1 cellular context compared by ENCODE assay signal in the genomic region with DNA sequence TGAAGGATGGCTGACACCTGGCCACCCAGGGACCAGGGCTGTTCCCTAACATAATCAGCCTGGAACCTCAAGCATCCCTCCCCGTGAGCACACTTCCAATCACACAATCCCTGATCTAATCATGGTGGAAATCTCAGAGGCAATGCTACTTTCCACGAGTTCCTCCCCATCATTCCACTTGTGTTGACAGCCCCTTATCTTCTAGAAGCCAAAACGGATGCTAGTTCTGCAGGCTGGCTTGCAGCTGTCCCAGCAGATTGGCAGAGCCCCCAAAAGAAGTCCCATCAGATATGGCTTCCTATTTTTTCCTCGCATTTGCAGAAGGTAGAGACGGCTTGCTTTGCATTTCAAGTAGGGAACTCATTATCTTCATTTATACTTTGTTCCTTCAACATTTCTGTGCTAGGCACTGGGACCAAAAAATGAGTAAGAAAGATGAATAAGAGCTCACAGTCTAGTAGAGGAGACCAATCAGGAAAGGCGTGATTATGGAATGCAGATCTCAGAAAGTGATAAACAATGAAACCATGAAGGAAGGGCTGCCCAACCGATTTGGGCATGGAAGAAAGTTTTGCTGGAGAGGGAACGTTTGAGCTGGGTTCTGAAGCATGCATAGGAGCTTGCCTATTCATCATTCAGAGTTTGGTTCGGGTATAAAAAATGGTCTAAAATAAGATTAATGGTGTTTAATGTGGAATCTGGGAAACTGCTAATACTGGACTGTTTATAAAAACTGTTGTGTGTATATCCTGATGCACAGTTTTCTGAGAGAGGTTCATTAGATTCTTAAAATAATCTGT.
A peak's percentile ranks its signal among the peaks of the same experiment; 100 is the strongest.
TF ChIP-seq lines count a peak whose summit lies in the region.

No MANE protein-coding gene starts in this region.

TF ChIP-seq in K562, 482 proteins besides CTCF, POLR2A, EP300 and RAD21 (continues in another document):
- TF ChIP-seq ZNF212 (CRISPR knock-in tag; IDR thresholded peaks at IDR 0.05) (0 out of 2 replicates have a peak, but pooled peaks have one; percentile 44), MAZ (CRISPR knock-in tag; conservative IDR thresholded peaks at IDR 0.05 in 1 of 2, IDR thresholded peaks at IDR 0.05 in 1 of 2) (0 out of 4 replicates have a peak, but pooled peaks of 1 of the 2 experiments have one; percentile 17), CBFB (CRISPR knock-in tag; IDR thresholded peaks at IDR 0.05) (no peak), ZNF57 (CRISPR knock-in tag; IDR thresholded peaks at IDR 0.05) (no peak), OTX1 (CRISPR knock-in tag; IDR thresholded peaks at IDR 0.05) (0 out of 2 replicates have a peak, but pooled peaks have one; percentile 46), NFYB (IDR thresholded peaks at IDR 0.05; ENCODE audit: extremely low read depth, insufficient read length) (no peak), SAP30 (IDR thresholded peaks at IDR 0.05; ENCODE audit: borderline replicate concordance, insufficient read depth, low read depth, low read length, poor library complexity, severe bottlenecking) (no peak), ERF (CRISPR knock-in tag; IDR thresholded peaks at IDR 0.05) (0 out of 2 replicates have a peak, but pooled peaks have one; percentile 64), KDM2B (CRISPR knock-in tag; IDR thresholded peaks at IDR 0.05) (no peak), MAFG (tag; conservative IDR thresholded peaks at IDR 0.05) (no peak), CBFA2T2 (conservative IDR thresholded peaks at IDR 0.05) (0 out of 2 replicates have a peak, but pooled peaks have one; percentile 26), SMAD3 (CRISPR knock-in tag; conservative IDR thresholded peaks at IDR 0.05) (peak; percentile 63; the same call in 1 of the 2 replicates), BCL6 (CRISPR knock-in tag; IDR thresholded peaks at IDR 0.05) (peak; percentile 20; the same call in 1 of the 2 replicates), HMG20A (CRISPR knock-in tag; conservative IDR thresholded peaks at IDR 0.05) (peak; percentile 75; the same call in 1 of the 2 replicates), ZNF134 (CRISPR knock-in tag; conservative IDR thresholded peaks at IDR 0.05) (0 out of 2 replicates have a peak, but pooled peaks have one; percentile 39), RBFOX2 (IDR thresholded peaks at IDR 0.05; ENCODE audit: low read depth, low read length) (no peak), CBFA2T3 (IDR thresholded peaks at IDR 0.05) (peak; percentile 44), HDAC1 (IDR thresholded peaks at IDR 0.05) (no peak), ZNF311 (CRISPR knock-in tag; IDR thresholded peaks at IDR 0.05) (peak; percentile 54; the same call in 1 of the 2 replicates), ZNF77 (CRISPR knock-in tag; IDR thresholded peaks at IDR 0.05) (no peak), RB1 (IDR thresholded peaks at IDR 0.05; ENCODE audit: low read depth) (no peak), RBM39 (optimal IDR thresholded peaks at IDR 0.05; ENCODE audit: low read depth, low read length) (no peak), ZNF79 (CRISPR knock-in tag; IDR thresholded peaks at IDR 0.05; ENCODE audit: low read depth) (0 out of 2 replicates have a peak, but pooled peaks have one; percentile 33), SMARCA5 (IDR thresholded peaks at IDR 0.05) (no peak), ZNF766 (CRISPR knock-in tag; conservative IDR thresholded peaks at IDR 0.05) (0 out of 2 replicates have a peak, but pooled peaks have one; percentile 18), KLF16 (IDR thresholded peaks at IDR 0.05) (0 out of 2 replicates have a peak, but pooled peaks have one; percentile 34), SMAD4 (CRISPR knock-in tag; conservative IDR thresholded peaks at IDR 0.05) (0 out of 2 replicates have a peak, but pooled peaks have one; percentile 18), RCOR1 (IDR thresholded peaks at IDR 0.05; ENCODE audit: borderline replicate concordance in 1 of 2, low read depth in 2 of 2, low read length in 2 of 2) (0 out of 4 replicates have a peak, but pooled peaks of 1 of the 2 experiments have one; percentile 8), ZNF239 (CRISPR knock-in tag; IDR thresholded peaks at IDR 0.05) (0 out of 2 replicates have a peak, but pooled peaks have one; percentile 26), ZNF589 (CRISPR knock-in tag; IDR thresholded peaks at IDR 0.05; ENCODE audit: low read depth) (0 out of 2 replicates have a peak, but pooled peaks have one; percentile 47), PHF21A (IDR thresholded peaks at IDR 0.05; ENCODE audit: borderline replicate concordance, low read depth) (no peak), TCF3 (CRISPR knock-in tag; IDR thresholded peaks at IDR 0.05) (peak; percentile 35; the same call in 1 of the 2 replicates), BCOR (IDR thresholded peaks at IDR 0.05) (no peak), ZNF445 (CRISPR knock-in tag; IDR thresholded peaks at IDR 0.05; ENCODE audit: low read depth) (no peak)
- TF ChIP-seq, protein P1, sequence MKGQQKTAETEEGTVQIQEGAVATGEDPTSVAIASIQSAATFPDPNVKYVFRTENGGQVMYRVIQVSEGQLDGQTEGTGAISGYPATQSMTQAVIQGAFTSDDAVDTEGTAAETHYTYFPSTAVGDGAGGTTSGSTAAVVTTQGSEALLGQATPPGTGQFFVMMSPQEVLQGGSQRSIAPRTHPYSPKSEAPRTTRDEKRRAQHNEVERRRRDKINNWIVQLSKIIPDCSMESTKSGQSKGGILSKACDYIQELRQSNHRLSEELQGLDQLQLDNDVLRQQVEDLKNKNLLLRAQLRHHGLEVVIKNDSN (CRISPR knock-in tag; IDR thresholded peaks at IDR 0.05), result no peak
- TF ChIP-seq, protein P2, sequence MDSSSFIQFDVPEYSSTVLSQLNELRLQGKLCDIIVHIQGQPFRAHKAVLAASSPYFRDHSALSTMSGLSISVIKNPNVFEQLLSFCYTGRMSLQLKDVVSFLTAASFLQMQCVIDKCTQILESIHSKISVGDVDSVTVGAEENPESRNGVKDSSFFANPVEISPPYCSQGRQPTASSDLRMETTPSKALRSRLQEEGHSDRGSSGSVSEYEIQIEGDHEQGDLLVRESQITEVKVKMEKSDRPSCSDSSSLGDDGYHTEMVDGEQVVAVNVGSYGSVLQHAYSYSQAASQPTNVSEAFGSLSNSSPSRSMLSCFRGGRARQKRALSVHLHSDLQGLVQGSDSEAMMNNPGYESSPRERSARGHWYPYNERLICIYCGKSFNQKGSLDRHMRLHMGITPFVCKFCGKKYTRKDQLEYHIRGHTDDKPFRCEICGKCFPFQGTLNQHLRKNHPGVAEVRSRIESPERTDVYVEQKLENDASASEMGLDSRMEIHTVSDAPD (CRISPR knock-in tag; IDR thresholded peaks at IDR 0.05), result no peak
- TF ChIP-seq, protein P3, sequence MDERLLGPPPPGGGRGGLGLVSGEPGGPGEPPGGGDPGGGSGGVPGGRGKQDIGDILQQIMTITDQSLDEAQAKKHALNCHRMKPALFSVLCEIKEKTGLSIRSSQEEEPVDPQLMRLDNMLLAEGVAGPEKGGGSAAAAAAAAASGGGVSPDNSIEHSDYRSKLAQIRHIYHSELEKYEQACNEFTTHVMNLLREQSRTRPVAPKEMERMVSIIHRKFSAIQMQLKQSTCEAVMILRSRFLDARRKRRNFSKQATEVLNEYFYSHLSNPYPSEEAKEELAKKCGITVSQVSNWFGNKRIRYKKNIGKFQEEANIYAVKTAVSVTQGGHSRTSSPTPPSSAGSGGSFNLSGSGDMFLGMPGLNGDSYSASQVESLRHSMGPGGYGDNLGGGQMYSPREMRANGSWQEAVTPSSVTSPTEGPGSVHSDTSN (CRISPR knock-in tag; IDR thresholded peaks at IDR 0.05; ENCODE audit: low read depth), result no peak
- TF ChIP-seq, protein P3 (tag; conservative IDR thresholded peaks at IDR 0.05; ENCODE audit: low read depth), result peak; percentile 35; the same call in 1 of the 2 replicates
- TF ChIP-seq, protein P4, sequence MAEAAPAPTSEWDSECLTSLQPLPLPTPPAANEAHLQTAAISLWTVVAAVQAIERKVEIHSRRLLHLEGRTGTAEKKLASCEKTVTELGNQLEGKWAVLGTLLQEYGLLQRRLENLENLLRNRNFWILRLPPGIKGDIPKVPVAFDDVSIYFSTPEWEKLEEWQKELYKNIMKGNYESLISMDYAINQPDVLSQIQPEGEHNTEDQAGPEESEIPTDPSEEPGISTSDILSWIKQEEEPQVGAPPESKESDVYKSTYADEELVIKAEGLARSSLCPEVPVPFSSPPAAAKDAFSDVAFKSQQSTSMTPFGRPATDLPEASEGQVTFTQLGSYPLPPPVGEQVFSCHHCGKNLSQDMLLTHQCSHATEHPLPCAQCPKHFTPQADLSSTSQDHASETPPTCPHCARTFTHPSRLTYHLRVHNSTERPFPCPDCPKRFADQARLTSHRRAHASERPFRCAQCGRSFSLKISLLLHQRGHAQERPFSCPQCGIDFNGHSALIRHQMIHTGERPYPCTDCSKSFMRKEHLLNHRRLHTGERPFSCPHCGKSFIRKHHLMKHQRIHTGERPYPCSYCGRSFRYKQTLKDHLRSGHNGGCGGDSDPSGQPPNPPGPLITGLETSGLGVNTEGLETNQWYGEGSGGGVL (CRISPR knock-in tag; IDR thresholded peaks at IDR 0.05), result no peak
- TF ChIP-seq, protein P5, sequence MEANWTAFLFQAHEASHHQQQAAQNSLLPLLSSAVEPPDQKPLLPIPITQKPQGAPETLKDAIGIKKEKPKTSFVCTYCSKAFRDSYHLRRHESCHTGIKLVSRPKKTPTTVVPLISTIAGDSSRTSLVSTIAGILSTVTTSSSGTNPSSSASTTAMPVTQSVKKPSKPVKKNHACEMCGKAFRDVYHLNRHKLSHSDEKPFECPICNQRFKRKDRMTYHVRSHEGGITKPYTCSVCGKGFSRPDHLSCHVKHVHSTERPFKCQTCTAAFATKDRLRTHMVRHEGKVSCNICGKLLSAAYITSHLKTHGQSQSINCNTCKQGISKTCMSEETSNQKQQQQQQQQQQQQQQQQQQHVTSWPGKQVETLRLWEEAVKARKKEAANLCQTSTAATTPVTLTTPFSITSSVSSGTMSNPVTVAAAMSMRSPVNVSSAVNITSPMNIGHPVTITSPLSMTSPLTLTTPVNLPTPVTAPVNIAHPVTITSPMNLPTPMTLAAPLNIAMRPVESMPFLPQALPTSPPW (CRISPR knock-in tag; IDR thresholded peaks at IDR 0.05), result peak; percentile 37; the same call in 1 of the 2 replicates
- TF ChIP-seq, protein P6, sequence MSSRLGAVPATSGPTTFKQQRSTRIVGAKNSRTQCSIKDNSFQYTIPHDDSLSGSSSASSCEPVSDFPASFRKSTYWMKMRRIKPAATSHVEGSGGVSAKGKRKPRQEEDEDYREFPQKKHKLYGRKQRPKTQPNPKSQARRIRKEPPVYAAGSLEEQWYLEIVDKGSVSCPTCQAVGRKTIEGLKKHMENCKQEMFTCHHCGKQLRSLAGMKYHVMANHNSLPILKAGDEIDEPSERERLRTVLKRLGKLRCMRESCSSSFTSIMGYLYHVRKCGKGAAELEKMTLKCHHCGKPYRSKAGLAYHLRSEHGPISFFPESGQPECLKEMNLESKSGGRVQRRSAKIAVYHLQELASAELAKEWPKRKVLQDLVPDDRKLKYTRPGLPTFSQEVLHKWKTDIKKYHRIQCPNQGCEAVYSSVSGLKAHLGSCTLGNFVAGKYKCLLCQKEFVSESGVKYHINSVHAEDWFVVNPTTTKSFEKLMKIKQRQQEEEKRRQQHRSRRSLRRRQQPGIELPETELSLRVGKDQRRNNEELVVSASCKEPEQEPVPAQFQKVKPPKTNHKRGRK (tag; IDR thresholded peaks at IDR 0.05), result no peak
- TF ChIP-seq, protein P7, sequence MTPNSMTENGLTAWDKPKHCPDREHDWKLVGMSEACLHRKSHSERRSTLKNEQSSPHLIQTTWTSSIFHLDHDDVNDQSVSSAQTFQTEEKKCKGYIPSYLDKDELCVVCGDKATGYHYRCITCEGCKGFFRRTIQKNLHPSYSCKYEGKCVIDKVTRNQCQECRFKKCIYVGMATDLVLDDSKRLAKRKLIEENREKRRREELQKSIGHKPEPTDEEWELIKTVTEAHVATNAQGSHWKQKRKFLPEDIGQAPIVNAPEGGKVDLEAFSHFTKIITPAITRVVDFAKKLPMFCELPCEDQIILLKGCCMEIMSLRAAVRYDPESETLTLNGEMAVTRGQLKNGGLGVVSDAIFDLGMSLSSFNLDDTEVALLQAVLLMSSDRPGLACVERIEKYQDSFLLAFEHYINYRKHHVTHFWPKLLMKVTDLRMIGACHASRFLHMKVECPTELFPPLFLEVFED (CRISPR knock-in tag; conservative IDR thresholded peaks at IDR 0.05), result no peak
- TF ChIP-seq, protein P8, sequence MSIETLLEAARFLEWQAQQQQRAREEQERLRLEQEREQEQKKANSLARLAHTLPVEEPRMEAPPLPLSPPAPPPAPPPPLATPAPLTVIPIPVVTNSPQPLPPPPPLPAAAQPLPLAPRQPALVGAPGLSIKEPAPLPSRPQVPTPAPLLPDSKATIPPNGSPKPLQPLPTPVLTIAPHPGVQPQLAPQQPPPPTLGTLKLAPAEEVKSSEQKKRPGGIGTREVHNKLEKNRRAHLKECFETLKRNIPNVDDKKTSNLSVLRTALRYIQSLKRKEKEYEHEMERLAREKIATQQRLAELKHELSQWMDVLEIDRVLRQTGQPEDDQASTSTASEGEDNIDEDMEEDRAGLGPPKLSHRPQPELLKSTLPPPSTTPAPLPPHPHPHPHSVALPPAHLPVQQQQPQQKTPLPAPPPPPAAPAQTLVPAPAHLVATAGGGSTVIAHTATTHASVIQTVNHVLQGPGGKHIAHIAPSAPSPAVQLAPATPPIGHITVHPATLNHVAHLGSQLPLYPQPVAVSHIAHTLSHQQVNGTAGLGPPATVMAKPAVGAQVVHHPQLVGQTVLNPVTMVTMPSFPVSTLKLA (conservative IDR thresholded peaks at IDR 0.05), result no peak
- TF ChIP-seq, protein P9, sequence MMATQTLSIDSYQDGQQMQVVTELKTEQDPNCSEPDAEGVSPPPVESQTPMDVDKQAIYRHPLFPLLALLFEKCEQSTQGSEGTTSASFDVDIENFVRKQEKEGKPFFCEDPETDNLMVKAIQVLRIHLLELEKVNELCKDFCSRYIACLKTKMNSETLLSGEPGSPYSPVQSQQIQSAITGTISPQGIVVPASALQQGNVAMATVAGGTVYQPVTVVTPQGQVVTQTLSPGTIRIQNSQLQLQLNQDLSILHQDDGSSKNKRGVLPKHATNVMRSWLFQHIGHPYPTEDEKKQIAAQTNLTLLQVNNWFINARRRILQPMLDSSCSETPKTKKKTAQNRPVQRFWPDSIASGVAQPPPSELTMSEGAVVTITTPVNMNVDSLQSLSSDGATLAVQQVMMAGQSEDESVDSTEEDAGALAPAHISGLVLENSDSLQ (IDR thresholded peaks at IDR 0.05), result no peak
- TF ChIP-seq, protein P10, sequence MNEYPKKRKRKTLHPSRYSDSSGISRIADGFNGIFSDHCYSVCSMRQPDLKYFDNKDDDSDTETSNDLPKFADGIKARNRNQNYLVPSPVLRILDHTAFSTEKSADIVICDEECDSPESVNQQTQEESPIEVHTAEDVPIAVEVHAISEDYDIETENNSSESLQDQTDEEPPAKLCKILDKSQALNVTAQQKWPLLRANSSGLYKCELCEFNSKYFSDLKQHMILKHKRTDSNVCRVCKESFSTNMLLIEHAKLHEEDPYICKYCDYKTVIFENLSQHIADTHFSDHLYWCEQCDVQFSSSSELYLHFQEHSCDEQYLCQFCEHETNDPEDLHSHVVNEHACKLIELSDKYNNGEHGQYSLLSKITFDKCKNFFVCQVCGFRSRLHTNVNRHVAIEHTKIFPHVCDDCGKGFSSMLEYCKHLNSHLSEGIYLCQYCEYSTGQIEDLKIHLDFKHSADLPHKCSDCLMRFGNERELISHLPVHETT (CRISPR knock-in tag; conservative IDR thresholded peaks at IDR 0.05 in 1 of 2, IDR thresholded peaks at IDR 0.05 in 1 of 2), result 0 out of 4 replicates have a peak, but pooled peaks of 1 of the 2 experiments have one; percentile 18
